ENCODE assay signal across 1 cellular context in genomic region chr3:161559177-161559998, GRCh38.
TF ChIP-seq lines count a peak whose summit lies in the region.

No MANE protein-coding gene starts in this region.

TF ChIP-seq in GM23338, 12 proteins besides CTCF, POLR2A, EP300 and RAD21 (continued from another document):
- no peak for TF ChIP-seq ZNF462 (CRISPR knock-in tag; IDR thresholded peaks at IDR 0.05)
- TF ChIP-seq ZNF331 (CRISPR knock-in tag; IDR thresholded peaks at IDR 0.05; ENCODE audit: low read depth), result no peak
- TF ChIP-seq CREB1 (CRISPR knock-in tag; IDR thresholded peaks at IDR 0.05; ENCODE audit: low read depth), result no peak
- no peak for TF ChIP-seq NANOG (IDR thresholded peaks at IDR 0.05; ENCODE audit: borderline replicate concordance)
- TF ChIP-seq ZNF114 (CRISPR knock-in tag; IDR thresholded peaks at IDR 0.05), result no peak
- no peak for TF ChIP-seq STAT1 (IDR thresholded peaks at IDR 0.05; ENCODE audit: unreplicated experiment)
- no peak for TF ChIP-seq POLR2AphosphoS5 (IDR thresholded peaks at IDR 0.05; ENCODE audit: low read depth)
- no peak for TF ChIP-seq EZH2 (IDR thresholded peaks at IDR 0.05; ENCODE audit: low read depth, unreplicated experiment)
- TF ChIP-seq EZH2phosphoT487 (IDR thresholded peaks at IDR 0.05; ENCODE audit: unreplicated experiment), result no peak
